In genomic region chr9:97598461-97599288, GRCh38 we compare ENCODE assay signal across 8 cellular contexts. TPM values are rescaled to one million over a fixed set of nuclear protein-coding genes. Genes with fewer than 3 reads are reported as not detected.
DNase-seq lines count a peak whose midpoint lies in the region; ATAC-seq and TF ChIP-seq lines count a peak whose summit lies in the region.

No MANE protein-coding gene starts in this region.

- intact Hi-C loops in heart right ventricle (cut with DNase I) = loop anchor here in 9 of 10 donors (1.0 to 10.0 kb wide), 8 partner anchors 36 to 131 kb away; partner anchors contain the start of gene TMOD1 (in 5 of the 9)

- TF ChIP-seq CTCF in GM13977 (IDR thresholded peaks at IDR 0.05; ENCODE audit: extremely low read depth, insufficient read depth, missing control alignments) (peak; percentile 87), heart right ventricle (IDR thresholded peaks at IDR 0.05) (peak; percentile 78 to 93 (median 89))

- no peak overlapping the region for H3K4me3 ChIP-seq in heart right ventricle

- H3K9me3 ChIP-seq in heart right ventricle = no peaks in the 10 kb centered on the region

- no peaks in the 10 kb centered on the region for H3K9me3 Mint-ChIP-seq in activated naive CD8-positive, alpha-beta T cell treated with anti-CD3 and anti-CD28 coated beads, Interleukin-2, amount 50 U/mL, for 24 hours

- no peaks in the 10 kb centered on the region for H3K27me3 ChIP-seq in heart right ventricle

- H3K27ac Mint-ChIP-seq in activated naive CD8-positive, alpha-beta T cell treated with anti-CD3 and anti-CD28 coated beads, Interleukin-2, amount 50 U/mL, for 24 hours = no peak overlapping the region

- DNase-seq in GM13977 (ENCODE audit: low spot score) (peak; percentile 77), NCI-H1417 (lab: John Stamatoyannopoulos, UW) (peak; percentile 35 to 86 (median 55)), SW480 (ENCODE audit: low spot score) (peak; percentile 84), heart right ventricle (peak; percentile 45 to 84), renal cortical epithelial cell (ENCODE audit: low read depth) (peak; percentile 80)
- DNase-seq in activated naive CD8-positive, alpha-beta T cell treated with anti-CD3 and anti-CD28 coated beads, Interleukin-2, amount 50 U/mL, for 24 hours = peak; percentile 74

- WGBS in heart right ventricle, 2 donors = 18 to 22% methylated on average over 11 of the region's 11 CpGs

- peaks cover 4 to 82% (median 33%) of the 10 kb centered on the region in 9 donors for H3K4me1 ChIP-seq in heart right ventricle

- H3K27me3 Mint-ChIP-seq in activated naive CD8-positive, alpha-beta T cell treated with anti-CD3 and anti-CD28 coated beads, Interleukin-2, amount 50 U/mL, for 24 hours = no peaks in the 10 kb centered on the region

- H3K27ac ChIP-seq in heart right ventricle = peak overlapping the region in 5 of 10 donors; percentile 2 to 63 (median 32)

- in situ Hi-C loops in GM13977 (cut with MboI; ENCODE audit: low pct_unique_long_range_greater_than_20kb, low sequenced_read_pairs, unreplicated experiment) = no loop called here

- ATAC-seq in HG02840 (IDR thresholded peaks at IDR 0.05; ENCODE audit: low FRiP score, unreplicated experiment) = peak; percentile 90
- ATAC-seq in activated naive CD8-positive, alpha-beta T cell treated with anti-CD3 and anti-CD28 coated beads, Interleukin-2, amount 50 U/mL, for 24 hours = peak; percentile 79
- peak; percentile 61 to 78 (median 70) for ATAC-seq in heart right ventricle
- ATAC-seq in HG02571 (IDR thresholded peaks at IDR 0.05; ENCODE audit: unreplicated experiment) = no peak

- H3K36me3 Mint-ChIP-seq in activated naive CD8-positive, alpha-beta T cell treated with anti-CD3 and anti-CD28 coated beads, Interleukin-2, amount 50 U/mL, for 24 hours (ENCODE audit: low read depth) = peaks cover 14% of the 10 kb centered on the region

- peaks cover 7% of the 10 kb centered on the region for H3K4me1 Mint-ChIP-seq in activated naive CD8-positive, alpha-beta T cell treated with anti-CD3 and anti-CD28 coated beads, Interleukin-2, amount 50 U/mL, for 24 hours

- no peak overlapping the region for H3K4me3 Mint-ChIP-seq in activated naive CD8-positive, alpha-beta T cell treated with anti-CD3 and anti-CD28 coated beads, Interleukin-2, amount 50 U/mL, for 24 hours

- H3K36me3 ChIP-seq in heart right ventricle = peaks cover 0 to 48% (median 35%) of the 10 kb centered on the region in 9 donors

RNA-seq across cellular contexts. Expression of gene TSTD2, which starts 34.5 kb away (rescaled TPM):
- 10 to 100 TPM; 19.8 to 29.4 (median 23.4) TPM for total RNA-seq in heart right ventricle
- polyA plus RNA-seq in heart right ventricle = 10 to 100 TPM in 1 of 2 donors, 1 to 10 TPM in 1; 8.5 to 22.3 TPM
- 13.5 and 31.4 TPM in 2 replicates for total RNA-seq in renal cortical epithelial cell

RNA-seq across cellular contexts. Expression of gene NCBP1, which starts 34.9 kb away (rescaled TPM):
- 10 to 100 TPM; 11.8 to 20.4 (median 15.9) TPM for total RNA-seq in heart right ventricle
- polyA plus RNA-seq in heart right ventricle = 1 to 10 TPM; 6.6 to 9.0 TPM
- total RNA-seq in renal cortical epithelial cell = 40.5 and 54.4 TPM in 2 replicates
